In the genomic region with DNA sequence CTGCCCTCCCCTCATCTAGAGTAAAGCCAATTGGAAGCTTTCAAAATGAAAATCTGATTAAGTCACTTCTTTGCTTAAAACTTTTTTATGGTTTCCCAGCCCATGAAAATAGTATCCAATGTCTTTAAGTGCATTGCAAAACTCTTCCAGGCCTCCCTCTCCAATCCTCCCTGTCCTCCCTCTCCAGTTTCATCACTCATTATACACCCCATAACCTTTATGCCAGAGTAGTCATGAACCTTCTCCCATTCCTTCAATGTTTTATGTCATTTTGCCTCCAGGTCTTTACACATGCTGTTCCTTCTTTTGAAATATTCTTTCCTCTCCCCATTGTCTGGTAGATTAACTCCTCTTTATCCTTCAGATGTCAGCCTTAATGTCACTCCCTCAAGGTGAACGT, we compare ENCODE assay signal across 25 cellular contexts.
"Had no signal": no experiment of that assay in that cellular context is flagged by ENCODE, and none has a peak within 500 bp of the region (broad histone marks: within the 10 kb centered on the region; RNA-seq: fewer than 3 reads in every experiment).

No MANE protein-coding gene starts in this region.

- H3K9me3 ChIP-seq: suprapubic skin, testis, thoracic aorta, thyroid gland, tibial artery, tibial nerve, transverse colon, upper lobe of left lung, upper lobe of right lung, uterus, vagina had no signal

- H3K4me3 ChIP-seq: stomach, suprapubic skin, testis, thoracic aorta, thyroid gland, tibial artery, tibial nerve, transverse colon, upper lobe of left lung, upper lobe of right lung, uterus, vagina had no signal

- ATAC-seq: stimulated activated effector memory CD8-positive, alpha-beta T cell treated with anti-CD3 and anti-CD28 coated beads, Interleukin-12 subunit alpha, Interleukin-12 subunit beta, amount 100 ng/mL, for 72 hours; stimulated activated memory B cell treated with anti-CD40 and anti-IgM and Interleukin-4, amounts not matched to agents 10 μg/mL and 1 μg/mL and 100 μg/mL, for 72 hours; stimulated activated naive B cell treated with anti-CD40 and anti-IgM and Interleukin-4, amounts not matched to agents 10 μg/mL and 1 μg/mL and 100 μg/mL, for 72 hours; stimulated activated naive CD8-positive, alpha-beta T cell treated with anti-CD3 and anti-CD28 coated beads, Interleukin-15, amount 100 ng/mL, for 72 hours; stimulated activated naive CD8-positive, alpha-beta T cell treated with anti-CD3 and anti-CD28 coated beads, Interleukin-15, Interleukin-2, amounts not matched to agents 100 U/mL and 50 U/mL, for 24 hours; upper lobe of right lung had no signal

- H3K27me3 ChIP-seq: stomach, suprapubic skin, testis, thyroid gland, tibial artery, tibial nerve, transverse colon, upper lobe of left lung, upper lobe of right lung, uterus, vagina had no signal

- H3K27ac ChIP-seq: stomach, suprapubic skin, testis, thoracic aorta, thyroid gland, tibial artery, tibial nerve, transverse colon, upper lobe of left lung, upper lobe of right lung, uterus, vagina had no signal

- H3K4me1 ChIP-seq: stomach, suprapubic skin, testis, thyroid gland, tibial artery, tibial nerve, transverse colon, upper lobe of left lung, upper lobe of right lung, uterus, vagina had no signal

- DNase-seq: stimulated activated CD4-positive, alpha-beta T cell treated with anti-CD3 and anti-CD28 coated beads, Interleukin-2, amount 100 ng/mL, for 48 hours; stimulated activated CD4-positive, alpha-beta T cell treated with anti-CD3 and anti-CD28 coated beads, Interleukin-4, amount 100 ng/mL, for 1 hour; stimulated activated CD4-positive, alpha-beta T cell treated with anti-CD3 and anti-CD28 coated beads, Interleukin-4, amount 100 ng/mL, for 24 hours; stimulated activated CD4-positive, alpha-beta T cell treated with anti-CD3 and anti-CD28 coated beads, Interleukin-4, amount 100 ng/mL, for 4 hours; stimulated activated CD8-positive, alpha-beta memory T cell treated with anti-CD3 and anti-CD28 coated beads, Interleukin-4, amount 100 ng/mL, for 48 hours; stimulated activated naive B cell treated with anti-CD40 and anti-IgM and Interleukin-4, amounts not matched to agents 10 μg/mL and 1 μg/mL and 100 μg/mL, for 72 hours; stimulated activated naive CD4-positive, alpha-beta T cell; stimulated activated naive CD4-positive, alpha-beta T cell treated with Interleukin-2 at 50 U/mL for 16 hours; stimulated activated naive CD8-positive, alpha-beta T cell treated with anti-CD3 and anti-CD28 coated beads, Interleukin-15, amount 100 ng/mL, for 72 hours; stimulated activated naive CD8-positive, alpha-beta T cell treated with anti-CD3 and anti-CD28 coated beads, Interleukin-15, Interleukin-2, amounts not matched to agents 100 U/mL and 50 U/mL, for 24 hours; stomach; substantia nigra; testis; thyroid gland; tibial artery; transverse colon; upper lobe of left lung; upper lobe of right lung; uterus had no signal

- H3K36me3 ChIP-seq: stomach, suprapubic skin, thoracic aorta, thyroid gland, tibial artery, tibial nerve, transverse colon, upper lobe of left lung, upper lobe of right lung, uterus, vagina had no signal
